ENCODE assay signal across 1 cellular context in the genomic region with DNA sequence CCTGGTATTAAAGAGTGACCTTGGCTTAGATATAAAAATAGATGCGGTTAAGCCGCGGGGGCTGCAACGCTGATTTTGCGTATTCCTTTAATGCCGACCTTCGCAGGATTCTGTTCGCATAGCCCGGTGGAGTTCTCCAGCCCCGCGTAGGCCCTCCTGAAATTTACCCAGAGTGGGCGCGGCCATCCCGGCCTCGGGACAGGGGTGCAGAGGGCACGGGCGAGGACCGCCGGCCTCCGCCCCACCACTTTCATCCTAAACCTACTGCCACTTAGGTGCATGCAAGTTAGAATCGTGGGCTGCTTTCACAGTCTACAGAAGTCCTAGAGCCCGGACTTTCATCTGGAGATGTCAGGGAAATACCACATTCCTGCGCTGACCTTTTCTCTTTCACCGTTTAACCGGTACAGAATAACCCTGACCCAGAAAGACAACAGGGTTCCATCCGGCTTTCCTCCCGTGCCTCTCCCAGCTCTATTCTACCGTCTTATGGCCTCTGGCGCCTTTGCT.
TF ChIP-seq lines count a peak whose summit lies in the region.

No MANE protein-coding gene starts in this region.

TF ChIP-seq in HepG2, 621 proteins besides CTCF, POLR2A, EP300 and RAD21 (continued from another document and continues in another):
- TF ChIP-seq, protein P1, sequence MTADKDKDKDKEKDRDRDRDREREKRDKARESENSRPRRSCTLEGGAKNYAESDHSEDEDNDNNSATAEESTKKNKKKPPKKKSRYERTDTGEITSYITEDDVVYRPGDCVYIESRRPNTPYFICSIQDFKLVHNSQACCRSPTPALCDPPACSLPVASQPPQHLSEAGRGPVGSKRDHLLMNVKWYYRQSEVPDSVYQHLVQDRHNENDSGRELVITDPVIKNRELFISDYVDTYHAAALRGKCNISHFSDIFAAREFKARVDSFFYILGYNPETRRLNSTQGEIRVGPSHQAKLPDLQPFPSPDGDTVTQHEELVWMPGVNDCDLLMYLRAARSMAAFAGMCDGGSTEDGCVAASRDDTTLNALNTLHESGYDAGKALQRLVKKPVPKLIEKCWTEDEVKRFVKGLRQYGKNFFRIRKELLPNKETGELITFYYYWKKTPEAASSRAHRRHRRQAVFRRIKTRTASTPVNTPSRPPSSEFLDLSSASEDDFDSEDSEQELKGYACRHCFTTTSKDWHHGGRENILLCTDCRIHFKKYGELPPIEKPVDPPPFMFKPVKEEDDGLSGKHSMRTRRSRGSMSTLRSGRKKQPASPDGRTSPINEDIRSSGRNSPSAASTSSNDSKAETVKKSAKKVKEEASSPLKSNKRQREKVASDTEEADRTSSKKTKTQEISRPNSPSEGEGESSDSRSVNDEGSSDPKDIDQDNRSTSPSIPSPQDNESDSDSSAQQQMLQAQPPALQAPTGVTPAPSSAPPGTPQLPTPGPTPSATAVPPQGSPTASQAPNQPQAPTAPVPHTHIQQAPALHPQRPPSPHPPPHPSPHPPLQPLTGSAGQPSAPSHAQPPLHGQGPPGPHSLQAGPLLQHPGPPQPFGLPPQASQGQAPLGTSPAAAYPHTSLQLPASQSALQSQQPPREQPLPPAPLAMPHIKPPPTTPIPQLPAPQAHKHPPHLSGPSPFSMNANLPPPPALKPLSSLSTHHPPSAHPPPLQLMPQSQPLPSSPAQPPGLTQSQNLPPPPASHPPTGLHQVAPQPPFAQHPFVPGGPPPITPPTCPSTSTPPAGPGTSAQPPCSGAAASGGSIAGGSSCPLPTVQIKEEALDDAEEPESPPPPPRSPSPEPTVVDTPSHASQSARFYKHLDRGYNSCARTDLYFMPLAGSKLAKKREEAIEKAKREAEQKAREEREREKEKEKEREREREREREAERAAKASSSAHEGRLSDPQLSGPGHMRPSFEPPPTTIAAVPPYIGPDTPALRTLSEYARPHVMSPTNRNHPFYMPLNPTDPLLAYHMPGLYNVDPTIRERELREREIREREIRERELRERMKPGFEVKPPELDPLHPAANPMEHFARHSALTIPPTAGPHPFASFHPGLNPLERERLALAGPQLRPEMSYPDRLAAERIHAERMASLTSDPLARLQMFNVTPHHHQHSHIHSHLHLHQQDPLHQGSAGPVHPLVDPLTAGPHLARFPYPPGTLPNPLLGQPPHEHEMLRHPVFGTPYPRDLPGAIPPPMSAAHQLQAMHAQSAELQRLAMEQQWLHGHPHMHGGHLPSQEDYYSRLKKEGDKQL (CRISPR knock-in tag; IDR thresholded peaks at IDR 0.05; ENCODE audit: low read depth) = no peak
- peak; percentile 75 for TF ChIP-seq YEATS4 (CRISPR knock-in tag; IDR thresholded peaks at IDR 0.05; ENCODE audit: borderline replicate concordance)
- TF ChIP-seq, protein P2, sequence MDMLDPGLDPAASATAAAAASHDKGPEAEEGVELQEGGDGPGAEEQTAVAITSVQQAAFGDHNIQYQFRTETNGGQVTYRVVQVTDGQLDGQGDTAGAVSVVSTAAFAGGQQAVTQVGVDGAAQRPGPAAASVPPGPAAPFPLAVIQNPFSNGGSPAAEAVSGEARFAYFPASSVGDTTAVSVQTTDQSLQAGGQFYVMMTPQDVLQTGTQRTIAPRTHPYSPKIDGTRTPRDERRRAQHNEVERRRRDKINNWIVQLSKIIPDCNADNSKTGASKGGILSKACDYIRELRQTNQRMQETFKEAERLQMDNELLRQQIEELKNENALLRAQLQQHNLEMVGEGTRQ (IDR thresholded peaks at IDR 0.05; ENCODE audit: low read depth, low read length) = no peak
- TF ChIP-seq, protein P2 (CRISPR knock-in tag; IDR thresholded peaks at IDR 0.05; ENCODE audit: borderline replicate concordance) = no peak
- TF ChIP-seq HNF4G (IDR thresholded peaks at IDR 0.05; ENCODE audit: borderline replicate concordance, low read depth, low read length) = peak; percentile 73
- TF ChIP-seq HNF4G (CRISPR knock-in tag; IDR thresholded peaks at IDR 0.05; ENCODE audit: borderline replicate concordance, low read depth) = peak; percentile 49; the same call in 1 of the 2 replicates
- TF ChIP-seq CREB1 (IDR thresholded peaks at IDR 0.05) = no peak
- TF ChIP-seq CREB1 (CRISPR knock-in tag; IDR thresholded peaks at IDR 0.05) = peak; percentile 46; the same call in 1 of the 2 replicates
- TF ChIP-seq, protein P3, sequence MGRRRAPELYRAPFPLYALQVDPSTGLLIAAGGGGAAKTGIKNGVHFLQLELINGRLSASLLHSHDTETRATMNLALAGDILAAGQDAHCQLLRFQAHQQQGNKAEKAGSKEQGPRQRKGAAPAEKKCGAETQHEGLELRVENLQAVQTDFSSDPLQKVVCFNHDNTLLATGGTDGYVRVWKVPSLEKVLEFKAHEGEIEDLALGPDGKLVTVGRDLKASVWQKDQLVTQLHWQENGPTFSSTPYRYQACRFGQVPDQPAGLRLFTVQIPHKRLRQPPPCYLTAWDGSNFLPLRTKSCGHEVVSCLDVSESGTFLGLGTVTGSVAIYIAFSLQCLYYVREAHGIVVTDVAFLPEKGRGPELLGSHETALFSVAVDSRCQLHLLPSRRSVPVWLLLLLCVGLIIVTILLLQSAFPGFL (CRISPR knock-in tag; IDR thresholded peaks at IDR 0.05) = no peak
- peak; percentile 56 for TF ChIP-seq PHF20 (CRISPR knock-in tag; IDR thresholded peaks at IDR 0.05)
- TF ChIP-seq TCF7L2 (IDR thresholded peaks at IDR 0.05; ENCODE audit: low read depth, low read length) = no peak; the same call in 1 of the 2 replicates
- no peak for TF ChIP-seq ZNF775 (CRISPR knock-in tag; IDR thresholded peaks at IDR 0.05; ENCODE audit: borderline replicate concordance)
- peak; percentile 88 for TF ChIP-seq MED13 (CRISPR knock-in tag; IDR thresholded peaks at IDR 0.05)
- TF ChIP-seq ZNF567 (CRISPR knock-in tag; IDR thresholded peaks at IDR 0.05; ENCODE audit: borderline replicate concordance) = peak; percentile 56; the same call in 1 of the 2 replicates
- no peak for TF ChIP-seq ONECUT2 (CRISPR knock-in tag; IDR thresholded peaks at IDR 0.05)
- TF ChIP-seq NKX3-1 (CRISPR knock-in tag; IDR thresholded peaks at IDR 0.05) = peak; percentile 43; the same call in 1 of the 2 replicates
- TF ChIP-seq ZNF564 (CRISPR knock-in tag; IDR thresholded peaks at IDR 0.05) = 0 out of 2 replicates have a peak, but pooled peaks have one; percentile 50
- TF ChIP-seq, protein P4, sequence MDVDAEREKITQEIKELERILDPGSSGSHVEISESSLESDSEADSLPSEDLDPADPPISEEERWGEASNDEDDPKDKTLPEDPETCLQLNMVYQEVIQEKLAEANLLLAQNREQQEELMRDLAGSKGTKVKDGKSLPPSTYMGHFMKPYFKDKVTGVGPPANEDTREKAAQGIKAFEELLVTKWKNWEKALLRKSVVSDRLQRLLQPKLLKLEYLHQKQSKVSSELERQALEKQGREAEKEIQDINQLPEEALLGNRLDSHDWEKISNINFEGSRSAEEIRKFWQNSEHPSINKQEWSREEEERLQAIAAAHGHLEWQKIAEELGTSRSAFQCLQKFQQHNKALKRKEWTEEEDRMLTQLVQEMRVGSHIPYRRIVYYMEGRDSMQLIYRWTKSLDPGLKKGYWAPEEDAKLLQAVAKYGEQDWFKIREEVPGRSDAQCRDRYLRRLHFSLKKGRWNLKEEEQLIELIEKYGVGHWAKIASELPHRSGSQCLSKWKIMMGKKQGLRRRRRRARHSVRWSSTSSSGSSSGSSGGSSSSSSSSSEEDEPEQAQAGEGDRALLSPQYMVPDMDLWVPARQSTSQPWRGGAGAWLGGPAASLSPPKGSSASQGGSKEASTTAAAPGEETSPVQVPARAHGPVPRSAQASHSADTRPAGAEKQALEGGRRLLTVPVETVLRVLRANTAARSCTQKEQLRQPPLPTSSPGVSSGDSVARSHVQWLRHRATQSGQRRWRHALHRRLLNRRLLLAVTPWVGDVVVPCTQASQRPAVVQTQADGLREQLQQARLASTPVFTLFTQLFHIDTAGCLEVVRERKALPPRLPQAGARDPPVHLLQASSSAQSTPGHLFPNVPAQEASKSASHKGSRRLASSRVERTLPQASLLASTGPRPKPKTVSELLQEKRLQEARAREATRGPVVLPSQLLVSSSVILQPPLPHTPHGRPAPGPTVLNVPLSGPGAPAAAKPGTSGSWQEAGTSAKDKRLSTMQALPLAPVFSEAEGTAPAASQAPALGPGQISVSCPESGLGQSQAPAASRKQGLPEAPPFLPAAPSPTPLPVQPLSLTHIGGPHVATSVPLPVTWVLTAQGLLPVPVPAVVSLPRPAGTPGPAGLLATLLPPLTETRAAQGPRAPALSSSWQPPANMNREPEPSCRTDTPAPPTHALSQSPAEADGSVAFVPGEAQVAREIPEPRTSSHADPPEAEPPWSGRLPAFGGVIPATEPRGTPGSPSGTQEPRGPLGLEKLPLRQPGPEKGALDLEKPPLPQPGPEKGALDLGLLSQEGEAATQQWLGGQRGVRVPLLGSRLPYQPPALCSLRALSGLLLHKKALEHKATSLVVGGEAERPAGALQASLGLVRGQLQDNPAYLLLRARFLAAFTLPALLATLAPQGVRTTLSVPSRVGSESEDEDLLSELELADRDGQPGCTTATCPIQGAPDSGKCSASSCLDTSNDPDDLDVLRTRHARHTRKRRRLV (CRISPR knock-in tag; IDR thresholded peaks at IDR 0.05) = no peak
- TF ChIP-seq KLF16 (CRISPR knock-in tag; IDR thresholded peaks at IDR 0.05) = peak in 1 of 2 experiments; percentile 59; a peak in 1 of 4 replicates
- TF ChIP-seq SATB2 (CRISPR knock-in tag; IDR thresholded peaks at IDR 0.05) = 0 out of 2 replicates have a peak, but pooled peaks have one; percentile 34
- TF ChIP-seq TEAD3 (CRISPR knock-in tag; optimal IDR thresholded peaks at IDR 0.05; ENCODE audit: borderline replicate concordance) = peak; percentile 98
- TF ChIP-seq HNRNPL (IDR thresholded peaks at IDR 0.05; ENCODE audit: low read depth, low read length) = peak; percentile 82
- TF ChIP-seq ZFP36L1 (CRISPR knock-in tag; IDR thresholded peaks at IDR 0.05) = 0 out of 2 replicates have a peak, but pooled peaks have one; percentile 28
- no peak for TF ChIP-seq CEBPB (IDR thresholded peaks at IDR 0.05; ENCODE audit: borderline replicate concordance, low read depth, low read length)
- 0 out of 2 replicates have a peak, but pooled peaks have one; percentile 2 for TF ChIP-seq TOPORS (CRISPR knock-in tag; IDR thresholded peaks at IDR 0.05)
- TF ChIP-seq ZNF720 (CRISPR knock-in tag; IDR thresholded peaks at IDR 0.05) = no peak
- no peak for TF ChIP-seq KLF13 (CRISPR knock-in tag; IDR thresholded peaks at IDR 0.05)
- TF ChIP-seq ERF (CRISPR knock-in tag; IDR thresholded peaks at IDR 0.05) = peak; percentile 58; the same call in 1 of the 2 replicates
- no peak for TF ChIP-seq SIX1 (CRISPR knock-in tag; IDR thresholded peaks at IDR 0.05; ENCODE audit: borderline replicate concordance)
- TF ChIP-seq, protein P5, sequence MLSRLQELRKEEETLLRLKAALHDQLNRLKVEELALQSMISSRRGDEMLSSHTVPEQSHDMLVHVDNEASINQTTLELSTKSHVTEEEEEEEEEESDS (CRISPR knock-in tag; IDR thresholded peaks at IDR 0.05; ENCODE audit: borderline replicate concordance) = no peak
- no peak for TF ChIP-seq ADNP (CRISPR knock-in tag; IDR thresholded peaks at IDR 0.05)
- TF ChIP-seq TGIF2 (CRISPR knock-in tag; IDR thresholded peaks at IDR 0.05) = peak; percentile 49; the same call in 1 of the 2 replicates
- no peak for TF ChIP-seq ZNF430 (CRISPR knock-in tag; IDR thresholded peaks at IDR 0.05)
- peak; percentile 75 for TF ChIP-seq ZEB1 (IDR thresholded peaks at IDR 0.05; ENCODE audit: insufficient replicate concordance, low read depth)
- TF ChIP-seq ZNF350 (CRISPR knock-in tag; IDR thresholded peaks at IDR 0.05; ENCODE audit: borderline replicate concordance, low read depth) = 0 out of 2 replicates have a peak, but pooled peaks have one; percentile 42
- TF ChIP-seq RBAK (CRISPR knock-in tag; IDR thresholded peaks at IDR 0.05) = no peak
- TF ChIP-seq, protein P6, sequence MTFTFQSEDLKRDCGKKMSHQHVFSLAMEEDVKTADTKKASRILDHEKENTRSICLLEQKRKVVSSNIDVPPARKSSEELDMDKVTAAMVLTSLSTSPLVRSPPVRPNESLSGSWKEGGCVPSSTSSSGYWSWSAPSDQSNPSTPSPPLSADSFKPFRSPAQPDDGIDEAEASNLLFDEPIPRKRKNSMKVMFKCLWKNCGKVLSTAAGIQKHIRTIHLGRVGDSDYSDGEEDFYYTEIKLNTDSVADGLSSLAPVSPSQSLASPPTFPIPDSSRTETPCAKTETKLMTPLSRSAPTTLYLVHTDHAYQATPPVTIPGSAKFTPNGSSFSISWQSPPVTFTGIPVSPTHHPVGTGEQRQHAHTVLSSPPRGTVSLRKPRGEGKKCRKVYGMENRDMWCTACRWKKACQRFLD (CRISPR knock-in tag; IDR thresholded peaks at IDR 0.05; ENCODE audit: borderline replicate concordance) = peak; percentile 36; the same call in 1 of the 2 replicates
- peak; percentile 14 for TF ChIP-seq CEBPG (CRISPR knock-in tag; IDR thresholded peaks at IDR 0.05)
- no peak for TF ChIP-seq FOXM1 (CRISPR knock-in tag; IDR thresholded peaks at IDR 0.05)
- no peak for TF ChIP-seq ZNF12 (CRISPR knock-in tag; IDR thresholded peaks at IDR 0.05)
- TF ChIP-seq, protein P7, sequence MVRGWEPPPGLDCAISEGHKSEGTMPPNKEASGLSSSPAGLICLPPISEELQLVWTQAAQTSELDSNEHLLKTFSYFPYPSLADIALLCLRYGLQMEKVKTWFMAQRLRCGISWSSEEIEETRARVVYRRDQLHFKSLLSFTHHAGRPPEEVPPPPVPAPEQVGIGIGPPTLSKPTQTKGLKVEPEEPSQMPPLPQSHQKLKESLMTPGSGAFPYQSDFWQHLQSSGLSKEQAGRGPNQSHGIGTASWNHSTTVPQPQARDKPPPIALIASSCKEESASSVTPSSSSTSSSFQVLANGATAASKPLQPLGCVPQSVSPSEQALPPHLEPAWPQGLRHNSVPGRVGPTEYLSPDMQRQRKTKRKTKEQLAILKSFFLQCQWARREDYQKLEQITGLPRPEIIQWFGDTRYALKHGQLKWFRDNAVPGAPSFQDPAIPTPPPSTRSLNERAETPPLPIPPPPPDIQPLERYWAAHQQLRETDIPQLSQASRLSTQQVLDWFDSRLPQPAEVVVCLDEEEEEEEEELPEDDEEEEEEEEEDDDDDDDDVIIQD (CRISPR knock-in tag; IDR thresholded peaks at IDR 0.05; ENCODE audit: low read depth) = peak; percentile 70; the same call in 1 of the 2 replicates
